ENCODE assay signal across 1 cellular context in the genomic region with DNA sequence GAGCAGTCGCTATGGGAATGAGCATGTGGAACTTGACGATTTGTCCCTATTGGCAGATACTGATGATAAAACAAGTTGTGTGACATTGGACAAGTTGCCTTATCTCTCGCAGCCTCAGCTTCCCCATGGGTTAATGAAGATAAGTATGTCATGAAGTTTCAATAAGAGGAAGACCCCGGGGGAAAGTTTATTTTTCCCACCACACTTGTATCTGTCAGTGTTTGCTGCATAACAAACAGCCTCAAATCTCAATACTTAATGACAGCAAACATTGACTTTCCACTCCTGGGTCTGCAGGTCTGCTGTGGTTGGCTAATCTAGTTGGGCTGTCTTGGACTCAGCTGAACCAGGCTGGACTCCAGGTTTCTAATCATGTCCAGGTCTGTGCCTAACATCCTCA.
A peak's percentile ranks its signal among the peaks of the same experiment; 100 is the strongest.
TF ChIP-seq lines count a peak whose summit lies in the region.

No MANE protein-coding gene starts in this region.

TF ChIP-seq in K562, 482 proteins besides CTCF, POLR2A, EP300 and RAD21:
- TF ChIP-seq, protein P1, sequence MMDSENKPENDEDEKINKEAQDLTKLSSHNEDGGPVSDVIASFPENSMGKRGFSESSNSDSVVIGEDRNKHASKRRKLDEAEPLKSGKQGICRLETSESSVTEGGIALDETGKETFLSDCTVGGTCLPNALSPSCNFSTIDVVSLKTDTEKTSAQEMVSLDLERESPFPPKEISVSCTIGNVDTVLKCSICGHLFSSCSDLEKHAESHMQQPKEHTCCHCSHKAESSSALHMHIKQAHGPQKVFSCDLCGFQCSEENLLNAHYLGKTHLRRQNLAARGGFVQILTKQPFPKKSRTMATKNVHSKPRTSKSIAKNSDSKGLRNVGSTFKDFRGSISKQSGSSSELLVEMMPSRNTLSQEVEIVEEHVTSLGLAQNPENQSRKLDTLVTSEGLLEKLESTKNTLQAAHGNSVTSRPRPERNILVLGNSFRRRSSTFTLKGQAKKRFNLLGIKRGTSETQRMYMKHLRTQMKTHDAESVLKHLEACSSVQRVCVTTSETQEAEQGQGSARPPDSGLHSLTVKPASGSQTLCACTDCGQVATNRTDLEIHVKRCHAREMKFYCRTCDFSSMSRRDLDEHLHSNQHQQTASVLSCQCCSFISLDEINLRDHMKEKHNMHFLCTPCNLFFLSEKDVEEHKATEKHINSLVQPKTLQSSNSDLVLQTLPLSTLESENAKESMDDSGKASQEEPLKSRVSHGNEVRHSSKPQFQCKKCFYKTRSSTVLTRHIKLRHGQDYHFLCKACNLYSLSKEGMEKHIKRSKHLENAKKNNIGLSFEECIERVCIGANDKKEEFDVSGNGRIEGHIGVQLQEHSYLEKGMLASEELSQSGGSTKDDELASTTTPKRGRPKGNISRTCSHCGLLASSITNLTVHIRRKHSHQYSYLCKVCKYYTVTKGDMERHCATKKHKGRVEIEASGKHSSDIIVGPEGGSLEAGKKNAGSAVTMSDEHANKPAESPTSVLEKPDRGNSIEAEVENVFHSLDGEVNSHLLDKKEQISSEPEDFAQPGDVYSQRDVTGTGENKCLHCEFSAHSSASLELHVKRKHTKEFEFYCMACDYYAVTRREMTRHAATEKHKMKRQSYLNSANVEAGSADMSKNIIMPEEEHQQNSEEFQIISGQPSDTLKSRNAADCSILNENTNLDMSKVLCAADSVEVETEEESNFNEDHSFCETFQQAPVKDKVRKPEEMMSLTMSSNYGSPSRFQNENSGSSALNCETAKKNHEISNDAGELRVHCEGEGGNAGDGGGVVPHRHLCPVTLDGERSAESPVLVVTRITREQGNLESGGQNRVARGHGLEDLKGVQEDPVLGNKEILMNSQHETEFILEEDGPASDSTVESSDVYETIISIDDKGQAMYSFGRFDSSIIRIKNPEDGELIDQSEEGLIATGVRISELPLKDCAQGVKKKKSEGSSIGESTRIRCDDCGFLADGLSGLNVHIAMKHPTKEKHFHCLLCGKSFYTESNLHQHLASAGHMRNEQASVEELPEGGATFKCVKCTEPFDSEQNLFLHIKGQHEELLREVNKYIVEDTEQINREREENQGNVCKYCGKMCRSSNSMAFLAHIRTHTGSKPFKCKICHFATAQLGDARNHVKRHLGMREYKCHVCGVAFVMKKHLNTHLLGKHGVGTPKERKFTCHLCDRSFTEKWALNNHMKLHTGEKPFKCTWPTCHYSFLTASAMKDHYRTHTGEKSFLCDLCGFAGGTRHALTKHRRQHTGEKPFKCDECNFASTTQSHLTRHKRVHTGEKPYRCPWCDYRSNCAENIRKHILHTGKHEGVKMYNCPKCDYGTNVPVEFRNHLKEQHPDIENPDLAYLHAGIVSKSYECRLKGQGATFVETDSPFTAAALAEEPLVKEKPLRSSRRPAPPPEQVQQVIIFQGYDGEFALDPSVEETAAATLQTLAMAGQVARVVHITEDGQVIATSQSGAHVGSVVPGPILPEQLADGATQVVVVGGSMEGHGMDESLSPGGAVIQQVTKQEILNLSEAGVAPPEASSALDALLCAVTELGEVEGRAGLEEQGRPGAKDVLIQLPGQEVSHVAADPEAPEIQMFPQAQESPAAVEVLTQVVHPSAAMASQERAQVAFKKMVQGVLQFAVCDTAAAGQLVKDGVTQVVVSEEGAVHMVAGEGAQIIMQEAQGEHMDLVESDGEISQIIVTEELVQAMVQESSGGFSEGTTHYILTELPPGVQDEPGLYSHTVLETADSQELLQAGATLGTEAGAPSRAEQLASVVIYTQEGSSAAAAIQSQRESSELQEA (IDR thresholded peaks at IDR 0.05; ENCODE audit: low read depth): no peak
- TF ChIP-seq RBBP5 (IDR thresholded peaks at IDR 0.05; ENCODE audit: borderline replicate concordance, insufficient read depth, low read length, poor library complexity, severe bottlenecking): no peak
- peak; percentile 80 for TF ChIP-seq BCOR (IDR thresholded peaks at IDR 0.05)
- TF ChIP-seq ADNP (tag; IDR thresholded peaks at IDR 0.05): 0 out of 2 replicates have a peak, but pooled peaks have one; percentile 65
- TF ChIP-seq KDM1A (IDR thresholded peaks at IDR 0.05): peak in 1 of 2 experiments; percentile 14; a peak in 1 of 4 replicates
- TF ChIP-seq RBM25 (IDR thresholded peaks at IDR 0.05; ENCODE audit: low read depth, low read length, severe bottlenecking): peak; percentile 47
- TF ChIP-seq CBX1 (IDR thresholded peaks at IDR 0.05; ENCODE audit: low read depth): peak; percentile 21; the same call in 1 of the 2 replicates
